10 cellular contexts compared by ENCODE assay signal in the genomic region with DNA sequence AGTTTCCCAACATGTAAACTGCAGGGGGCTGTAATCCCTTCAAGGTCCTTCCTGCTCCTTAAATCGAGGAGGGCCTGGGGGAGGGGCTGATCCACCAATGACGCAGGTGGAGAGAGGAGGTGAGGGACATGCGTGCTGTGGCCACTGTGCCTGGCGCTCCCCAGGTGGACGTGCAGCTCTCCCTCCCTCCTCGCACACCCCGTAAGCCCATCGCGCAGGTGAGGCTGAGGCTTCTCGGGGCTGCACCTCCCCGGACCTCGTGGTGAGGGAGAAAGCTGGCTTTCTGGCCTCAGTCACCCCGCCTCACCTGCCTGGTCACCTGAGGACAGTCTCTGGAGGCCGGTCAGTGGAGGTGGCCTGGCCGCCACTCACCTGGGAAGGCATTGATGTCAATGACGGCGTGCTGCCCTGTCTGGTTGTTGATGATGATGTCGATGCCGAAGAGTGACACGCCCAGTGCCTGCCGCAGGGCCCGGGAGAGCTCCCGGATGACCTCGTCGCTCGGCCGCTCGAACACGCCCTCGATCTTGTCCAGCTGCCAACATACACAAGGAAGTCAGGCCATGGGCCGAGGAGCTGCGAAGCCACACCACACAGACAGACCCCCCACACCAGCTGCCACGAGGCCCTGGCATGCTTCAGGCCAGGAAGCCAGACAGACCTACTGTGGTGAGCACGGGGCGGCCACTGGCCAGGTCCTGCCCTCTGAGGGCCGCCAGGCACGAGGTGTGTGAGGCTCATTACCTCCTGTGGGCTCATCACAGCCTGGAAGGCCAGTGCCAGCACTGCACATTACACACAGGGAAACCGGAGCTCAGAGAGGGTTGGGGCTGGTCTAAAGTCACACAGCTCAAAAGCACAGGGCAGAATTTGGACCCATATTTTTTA. TPM values are rescaled to one million over a fixed set of nuclear protein-coding genes. Genes with fewer than 3 reads are reported as not detected.
DNase-seq lines count a peak whose midpoint lies in the region; ATAC-seq, FAIRE-seq and TF ChIP-seq lines count a peak whose summit lies in the region.
"Had no signal": no experiment of that assay in that cellular context is flagged by ENCODE, and none has a peak within 500 bp of the region (broad histone marks: within the 10 kb centered on the region; RNA-seq: fewer than 3 reads in every experiment).

No MANE protein-coding gene starts in this region.

- 70 to 78% (median 75%) methylated on average over 37 to 38 of the region's 38 CpGs for WGBS in psoas muscle, 3 donors

- TF ChIP-seq CTCF in fibroblast of the aortic adventitia (IDR thresholded peaks at IDR 0.05; ENCODE audit: insufficient read depth, low read length) (no peak), psoas muscle (IDR thresholded peaks at IDR 0.05) (no peak)

- ATAC-seq in psoas muscle (peak in 2 of 4 donors; percentile 27 to 29), HG03097 (IDR thresholded peaks at IDR 0.05; ENCODE audit: low FRiP score, unreplicated experiment) (no peak), HG02642 (IDR thresholded peaks at IDR 0.05; ENCODE audit: poor library complexity, unreplicated experiment) (no peak)

- H3K27ac ChIP-seq in SJCRH30 (peak overlapping the region; percentile 65), psoas muscle (no peak overlapping the region)

- H3K4me1 ChIP-seq in SJCRH30 (peaks cover 38% of the 10 kb centered on the region), psoas muscle (no peaks in the 10 kb centered on the region)

- FAIRE-seq in GM19239 (lab: Jason Lieb, UNC): no peak

- no peaks in the 10 kb centered on the region for H3K27me3 ChIP-seq in SJCRH30
- H3K27me3 ChIP-seq in psoas muscle (ENCODE audit: insufficient read depth in 3 of 3, low read length in 2 of 3): no peaks in the 10 kb centered on the region

- H3K4me3 ChIP-seq in SJCRH30 (no peak overlapping the region), fibroblast of the aortic adventitia (ENCODE audit: low read depth, low read length) (no peak overlapping the region), psoas muscle (no peak overlapping the region)

- H3K9me3 ChIP-seq in SJCRH30 (replicated peaks) (no peaks in the 10 kb centered on the region), psoas muscle (no peaks in the 10 kb centered on the region)

- peaks cover 38% of the 10 kb centered on the region for H3K36me3 ChIP-seq in SJCRH30
- peaks cover 0 to 24% of the 10 kb centered on the region in 2 donors for H3K36me3 ChIP-seq in psoas muscle (ENCODE audit: insufficient read depth in 1 of 2, low read depth in 1 of 2)

- DNase-seq in H4 (ENCODE audit: low spot score): peak; percentile 83
- peak; percentile 84 to 89 for DNase-seq in SJCRH30
- peak; percentile 68 for DNase-seq in fibroblast of the aortic adventitia (ENCODE audit: low read depth)
- DNase-seq in psoas muscle: peak; percentile 50 to 72
- no peak for DNase-seq in GM19239 (ENCODE audit: insufficient read length, low spot score)
- no peak for DNase-seq in activated CD8-positive, alpha-beta memory T cell treated with anti-CD3 and anti-CD28 coated beads, Interleukin-2, amount 50 U/mL, for 4 hours
- DNase-seq: activated CD4-positive, alpha-beta T cell treated with anti-CD3 and anti-CD28 coated beads for 1 hour; effector CD8-positive, alpha-beta T cell had no signal

- intact Hi-C loops in psoas muscle (cut with DNase I): no loop called here

RNA-seq across cellular contexts. Expression of a gene that starts 23.3 kb away (rescaled TPM):
- total RNA-seq in H4 (2014; rRNA removed; shearing (Covaris generic)): not detected in 2 replicates
- total RNA-seq in SJCRH30 (2014; rRNA removed; shearing (Covaris generic)): not detected in 2 replicates
- total RNA-seq in fibroblast of the aortic adventitia (ENCODE audit: low replicate concordance) (0.18 TPM in 1 of 2 replicates, not detected in the other), psoas muscle (under 1 TPM in 1 of 4 donors, not detected in 3; 0.87 TPM)
- polyA plus RNA-seq in psoas muscle: under 1 TPM; 0.04 to 0.16 (median 0.14) TPM

Comparison
In these comparisons a context has a peak if more than half of its experiments do, and no peak if none do; other contexts are left out.
1. DNase-seq: peak in H4 (single experiment), SJCRH30 (2 of 2), fibroblast of the aortic adventitia (single experiment) and psoas muscle (2 of 2); none in GM19239 (single experiment) and activated CD8-positive, alpha-beta memory T cell treated with anti-CD3 and anti-CD28 coated beads, Interleukin-2, amount 50 U/mL, for 4 hours (single experiment).